In the genomic region with DNA sequence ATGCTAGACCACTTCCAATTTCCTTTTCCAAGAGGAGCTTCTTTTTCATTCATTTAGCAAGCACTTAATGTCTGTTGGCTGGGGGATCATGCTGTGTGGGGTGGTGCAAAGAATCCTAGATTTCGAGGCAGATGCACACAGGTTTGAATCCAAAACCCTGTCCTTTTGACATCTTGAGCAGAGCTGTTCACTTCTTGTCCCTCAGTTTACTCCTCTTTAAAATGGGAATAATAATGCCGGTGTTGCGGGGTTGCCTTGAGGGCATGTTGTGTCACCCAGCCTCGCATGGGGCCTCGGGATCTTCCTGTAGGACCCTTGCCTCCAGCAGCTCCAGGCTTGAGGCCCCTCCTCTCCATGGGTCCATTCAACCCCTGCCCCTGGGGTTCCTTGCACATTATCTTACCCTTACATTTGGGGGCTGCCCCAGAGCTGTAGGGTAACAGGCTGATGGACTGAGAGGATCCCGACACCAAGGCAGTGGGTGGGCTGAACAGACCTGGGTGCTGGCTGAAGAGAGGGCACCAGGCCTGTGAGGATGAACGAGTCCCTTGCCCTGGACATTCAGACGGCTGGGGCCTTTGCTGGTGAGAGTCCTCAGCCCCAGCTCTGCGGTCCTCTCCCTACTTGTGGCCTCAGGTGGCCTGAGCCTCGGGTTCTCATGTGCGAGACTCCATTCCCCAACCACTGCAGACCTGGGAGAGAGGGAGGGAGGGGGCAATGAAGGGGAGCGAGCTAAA, we compare ENCODE assay signal across 1 cellular context.
TF ChIP-seq lines count a peak whose summit lies in the region.

No MANE protein-coding gene starts in this region.

TF ChIP-seq in GM23338, 12 proteins besides CTCF, POLR2A, EP300 and RAD21 (continued from another document):
- TF ChIP-seq ZNF462 (CRISPR knock-in tag; IDR thresholded peaks at IDR 0.05) (no peak), ZNF331 (CRISPR knock-in tag; IDR thresholded peaks at IDR 0.05; ENCODE audit: low read depth) (no peak), STAT1 (IDR thresholded peaks at IDR 0.05; ENCODE audit: unreplicated experiment) (no peak)
